In the genomic region with DNA sequence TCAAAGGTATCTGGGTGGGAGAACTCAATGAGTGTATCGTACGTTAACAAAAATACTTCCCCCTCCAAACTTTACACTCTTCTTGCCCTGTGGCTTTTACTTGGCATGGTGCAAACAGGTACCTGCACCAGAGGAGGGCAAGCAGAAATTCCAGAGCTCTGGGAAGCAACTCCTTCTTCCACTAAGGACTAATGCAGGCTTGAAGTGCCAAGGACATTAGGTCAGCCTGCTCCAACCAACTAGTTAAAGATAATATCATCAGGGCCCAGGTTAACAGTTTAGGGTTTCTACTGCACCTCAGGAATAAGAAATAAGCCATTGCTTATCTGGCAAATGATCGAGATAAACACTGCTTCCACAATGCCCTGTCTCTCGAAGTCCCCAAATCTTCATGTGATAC, we compare ENCODE assay signal across 29 cellular contexts.
"Had no signal": no experiment of that assay in that cellular context is flagged by ENCODE, and none has a peak within 500 bp of the region (broad histone marks: within the 10 kb centered on the region; RNA-seq: fewer than 3 reads in every experiment).

No MANE protein-coding gene starts in this region.

- H3K9me3 ChIP-seq: ascending aorta, breast epithelium, colonic mucosa, esophagus muscularis mucosa, gastrocnemius medialis had no signal

- H3K4me1 ChIP-seq: ascending aorta, breast epithelium, colonic mucosa, foreskin keratinocyte, gastrocnemius medialis had no signal

- H3K27me3 Mint-ChIP-seq: activated CD4-positive, alpha-beta memory T cell treated with anti-CD3 and anti-CD28 coated beads for 36 hours; activated CD4-positive, alpha-beta T cell treated with anti-CD3 and anti-CD28 coated beads for 36 hours; activated CD4-positive, alpha-beta T cell treated with anti-CD3 and anti-CD28 coated beads, Interleukin-2, amount 10 ng/mL, durations not matched to agents 24 days and 14 days; activated CD8-positive, alpha-beta memory T cell treated with anti-CD3 and anti-CD28 coated beads, Interleukin-2, amount 10 ng/mL, durations not matched to agents 7 days and 5 days; activated naive CD8-positive, alpha-beta T cell; activated T-helper 17 cell treated with anti-CD3 and anti-CD28 coated beads, Interleukin-2, amount 50 U/mL, for 72 hours; brain had no signal

- H3K27ac ChIP-seq: ascending aorta, breast epithelium, cardiac muscle cell, colonic mucosa, esophagus muscularis mucosa, foreskin keratinocyte, gastrocnemius medialis had no signal

- H3K36me3 ChIP-seq: colonic mucosa had no signal

- H3K4me3 ChIP-seq: ascending aorta, breast epithelium, cardiac muscle cell, colonic mucosa, esophagus muscularis mucosa, gastrocnemius medialis had no signal

- H3K27me3 ChIP-seq: ascending aorta, breast epithelium, cardiac muscle cell, colonic mucosa, esophagus muscularis mucosa, foreskin keratinocyte, gastrocnemius medialis had no signal

- H3K4me3 Mint-ChIP-seq: activated CD4-positive, alpha-beta memory T cell treated with anti-CD3 and anti-CD28 coated beads for 36 hours; activated CD4-positive, alpha-beta T cell treated with anti-CD3 and anti-CD28 coated beads for 36 hours; activated CD4-positive, alpha-beta T cell treated with anti-CD3 and anti-CD28 coated beads, Interleukin-2, amount 10 ng/mL, durations not matched to agents 24 days and 14 days; activated CD8-positive, alpha-beta memory T cell treated with anti-CD3 and anti-CD28 coated beads, Interleukin-2, amount 10 ng/mL, durations not matched to agents 7 days and 5 days; activated CD8-positive, alpha-beta T cell treated with anti-CD3 and anti-CD28 coated beads, Interleukin-2, amount 10 ng/mL, durations not matched to agents 7 days and 5 days; activated naive CD8-positive, alpha-beta T cell; activated T-cell treated with anti-CD3 and anti-CD28 coated beads, Interleukin-2, amount 50 U/mL, for 4 hours; activated T-helper 17 cell treated with anti-CD3 and anti-CD28 coated beads, Interleukin-2, amount 50 U/mL, for 72 hours; brain had no signal

- DNase-seq: activated CD4-positive, alpha-beta memory T cell treated with anti-CD3 and anti-CD28 coated beads for 36 hours; activated CD4-positive, alpha-beta T cell treated with anti-CD3 and anti-CD28 coated beads for 36 hours; activated CD4-positive, alpha-beta T cell treated with anti-CD3 and anti-CD28 coated beads, Interleukin-2, amount 10 ng/mL, durations not matched to agents 24 days and 14 days; activated CD4-positive, CD25-positive, alpha-beta regulatory T cell; activated CD4-positive, CD25-positive, alpha-beta regulatory T cell treated with anti-CD3 and anti-CD28 coated beads, Interleukin-2, amount 50 U/mL, for 72 hours; activated CD8-positive, alpha-beta memory T cell treated with anti-CD3 and anti-CD28 coated beads, Interleukin-2, amount 10 ng/mL, durations not matched to agents 7 days and 5 days; activated CD8-positive, alpha-beta memory T cell treated with anti-CD3 and anti-CD28 coated beads, Interleukin-2, amount 50 U/mL, for 4 hours; activated CD8-positive, alpha-beta T cell treated with anti-CD3 and anti-CD28 coated beads, Interleukin-2, amount 10 ng/mL, durations not matched to agents 7 days and 5 days; activated effector memory CD4-positive, alpha-beta T cell treated with Interleukin-2 at 50 U/mL for 16 hours; activated gamma-delta T cell treated with Interleukin-2 at 50 U/mL for 16 hours; activated naive CD4-positive, alpha-beta T cell treated with anti-CD3 and anti-CD28 coated beads, Interleukin-2, amount 50 U/mL, for 16 hours; activated naive CD4-positive, alpha-beta T cell treated with Interleukin-2 at 50 U/mL for 16 hours; activated T-cell treated with anti-CD3 and anti-CD28 coated beads, Interleukin-2, amount 50 U/mL, for 4 hours; central memory CD4-positive, alpha-beta T cell; cerebellar nuclear complex; colonic mucosa; effector CD8-positive, alpha-beta T cell; erythroblast; foreskin keratinocyte; gastrocnemius medialis; glutamatergic neuron; T-helper 2 cell had no signal

- H3K27ac Mint-ChIP-seq: activated CD4-positive, alpha-beta memory T cell treated with anti-CD3 and anti-CD28 coated beads for 36 hours; activated CD4-positive, alpha-beta T cell treated with anti-CD3 and anti-CD28 coated beads for 36 hours; activated CD4-positive, alpha-beta T cell treated with anti-CD3 and anti-CD28 coated beads, Interleukin-2, amount 10 ng/mL, durations not matched to agents 24 days and 14 days; activated CD8-positive, alpha-beta memory T cell treated with anti-CD3 and anti-CD28 coated beads, Interleukin-2, amount 10 ng/mL, durations not matched to agents 7 days and 5 days; activated CD8-positive, alpha-beta T cell treated with anti-CD3 and anti-CD28 coated beads, Interleukin-2, amount 10 ng/mL, durations not matched to agents 7 days and 5 days; activated naive CD8-positive, alpha-beta T cell; activated T-helper 17 cell treated with anti-CD3 and anti-CD28 coated beads, Interleukin-2, amount 50 U/mL, for 72 hours; brain had no signal

- ATAC-seq: activated CD4-positive, alpha-beta T cell treated with anti-CD3 and anti-CD28 coated beads for 36 hours; activated CD8-positive, alpha-beta memory T cell treated with anti-CD3 and anti-CD28 coated beads, Interleukin-2, amount 10 ng/mL, durations not matched to agents 7 days and 5 days; activated CD8-positive, alpha-beta T cell treated with anti-CD3 and anti-CD28 coated beads, Interleukin-2, amount 10 ng/mL, durations not matched to agents 7 days and 5 days; activated T-cell treated with anti-CD3 and anti-CD28 coated beads, Interleukin-2, amount 50 U/mL, for 4 hours; activated T-helper 17 cell treated with anti-CD3 and anti-CD28 coated beads, Interleukin-2, amount 50 U/mL, for 72 hours; foreskin keratinocyte; gastrocnemius medialis had no signal

- H3K9me3 Mint-ChIP-seq: activated CD4-positive, alpha-beta memory T cell treated with anti-CD3 and anti-CD28 coated beads for 36 hours; activated CD4-positive, alpha-beta T cell treated with anti-CD3 and anti-CD28 coated beads, Interleukin-2, amount 10 ng/mL, durations not matched to agents 24 days and 14 days; activated T-cell treated with anti-CD3 and anti-CD28 coated beads, Interleukin-2, amount 50 U/mL, for 4 hours; activated T-helper 17 cell treated with anti-CD3 and anti-CD28 coated beads, Interleukin-2, amount 50 U/mL, for 72 hours; brain had no signal

- H3K4me1 Mint-ChIP-seq: brain had no signal
